Comparison of ENCODE assay signal across 14 cellular contexts in the genomic region with DNA sequence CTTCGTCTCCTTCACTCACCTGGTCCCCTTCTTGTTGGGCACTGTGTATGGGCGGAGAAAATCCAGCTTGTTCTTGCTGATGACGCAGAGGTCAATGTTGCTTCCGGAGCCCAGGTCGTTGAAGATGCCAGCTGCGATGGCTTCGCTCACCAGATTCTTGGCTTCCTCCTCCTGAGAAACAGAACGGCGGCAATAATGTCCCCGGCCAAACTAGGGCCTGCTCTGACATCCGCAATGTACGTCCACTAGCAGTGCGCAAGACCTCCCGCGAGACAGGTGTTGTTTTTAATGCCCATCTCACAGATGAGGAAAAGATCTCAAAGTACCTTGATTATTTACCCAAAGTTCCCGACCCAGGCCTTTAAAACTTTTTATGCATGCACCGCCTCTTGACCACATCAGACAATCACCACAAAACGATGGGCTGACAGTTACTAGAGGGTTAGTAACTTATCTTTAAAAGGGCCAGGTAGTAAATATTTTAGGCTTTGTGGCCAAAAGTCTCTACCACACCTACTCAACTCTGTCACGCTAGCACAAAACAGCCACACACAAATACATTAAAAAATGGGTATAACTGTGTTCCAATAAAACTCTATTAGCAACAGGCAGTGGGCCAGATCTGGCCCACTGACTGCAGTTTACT. TPM values are rescaled to one million over a fixed set of nuclear protein-coding genes. Genes with fewer than 3 reads are reported as not detected.
DNase-seq lines count a peak whose midpoint lies in the region; ATAC-seq and TF ChIP-seq lines count a peak whose summit lies in the region.
"Had no signal": no experiment of that assay in that cellular context is flagged by ENCODE, and none has a peak within 500 bp of the region (broad histone marks: within the 10 kb centered on the region; RNA-seq: fewer than 3 reads in every experiment).

No MANE protein-coding gene starts in this region.

- peaks cover 56% of the 10 kb centered on the region for H3K79me2 ChIP-seq in ACC112 (ENCODE audit: control insufficient read depth, insufficient read depth, low read length, unreplicated experiment)

- H3K4me3 Mint-ChIP-seq in activated CD8-positive, alpha-beta T cell treated with anti-CD3 and anti-CD28 coated beads for 36 hours = no peak overlapping the region

- H3K27me3 Mint-ChIP-seq in activated CD8-positive, alpha-beta T cell treated with anti-CD3 and anti-CD28 coated beads for 36 hours = no peaks in the 10 kb centered on the region

- H3K27me3 ChIP-seq in ACC112 (ENCODE audit: insufficient read depth, low read length) = no peaks in the 10 kb centered on the region
- no peaks in the 10 kb centered on the region for H3K27me3 ChIP-seq in GM06990 (replicated peaks; ENCODE audit: control insufficient read depth, insufficient read depth, low read length)
- no peaks in the 10 kb centered on the region for H3K27me3 ChIP-seq in prostate gland (replicated peaks; ENCODE audit: insufficient read depth)
- H3K27me3 ChIP-seq: dorsolateral prefrontal cortex had no signal

- POLR2A ChIA-PET in activated CD8-positive, alpha-beta T cell treated with anti-CD3 and anti-CD28 coated beads for 36 hours (lab: Charles Lee) = no interaction called here

- ATAC-seq in activated CD8-positive, alpha-beta T cell treated with anti-CD3 and anti-CD28 coated beads for 36 hours = no peak
- ATAC-seq in left lobe of liver = no peak
- ATAC-seq: left colon had no signal

- no peak overlapping the region for H3K4me3 ChIP-seq in ACC112 (ENCODE audit: low read depth, low read length)
- H3K4me3 ChIP-seq in GM06990 (replicated peaks; ENCODE audit: low read depth, low read length) = no peak overlapping the region
- H3K4me3 ChIP-seq in prostate gland = no peak overlapping the region
- H3K4me3 ChIP-seq: dorsolateral prefrontal cortex had no signal

- H3K4me1 ChIP-seq in ACC112 (ENCODE audit: control insufficient read depth, insufficient read depth, low read length, unreplicated experiment) = peaks cover 3% of the 10 kb centered on the region
- no peaks in the 10 kb centered on the region for H3K4me1 ChIP-seq in prostate gland (replicated peaks)

- H3K27ac Mint-ChIP-seq in activated CD8-positive, alpha-beta T cell treated with anti-CD3 and anti-CD28 coated beads for 36 hours = peak overlapping the region; percentile 73

- H3K36me3 ChIP-seq in ACC112 (ENCODE audit: insufficient read depth, low read length) (peaks cover 12% of the 10 kb centered on the region; the same call in 1 of the 2 replicates), GM06990 (ENCODE audit: control insufficient read depth, insufficient read depth, low read length) (peaks cover 32% of the 10 kb centered on the region), prostate gland (no peaks in the 10 kb centered on the region)

- DNase-seq in GM06990 (ENCODE audit: extremely low read depth, insufficient read length) (peak; percentile 25), left lobe of liver (ENCODE audit: low spot score) (peak; percentile 44), prostate gland (ENCODE audit: low spot score) (no peak), HPDE6-E6E7 (ENCODE audit: extremely low spot score) (no peak), SW 1271 (lab: John Stamatoyannopoulos, UW) (no peak)
- no peak for DNase-seq in activated CD8-positive, alpha-beta T cell treated with anti-CD3 and anti-CD28 coated beads for 36 hours
- no peak for DNase-seq in stimulated activated CD8-positive, alpha-beta memory T cell treated with anti-CD3 and anti-CD28 coated beads, Interleukin-4, amount 100 ng/mL, for 48 hours
- DNase-seq: activated CD4-positive, CD25-positive, alpha-beta regulatory T cell; DMS153; dorsolateral prefrontal cortex; left colon; NCI-H187 treated with DMSO at 0.1 percent for 48 hours; trophoblast cell had no signal

- H3K9me3 ChIP-seq in prostate gland = no peaks in the 10 kb centered on the region

- peaks cover 14% of the 10 kb centered on the region for H3K36me3 Mint-ChIP-seq in activated CD8-positive, alpha-beta T cell treated with anti-CD3 and anti-CD28 coated beads for 36 hours (ENCODE audit: low read depth)

- H2AFZ ChIP-seq in ACC112 (ENCODE audit: low read length, unreplicated experiment) = no peak overlapping the region

- H3K27ac ChIP-seq in ACC112 (ENCODE audit: low read depth, low read length) (0 out of 2 replicates have a peak overlapping the region, but pooled peaks have one; percentile 6), prostate gland (no peak overlapping the region)

- intact Hi-C loops in activated CD8-positive, alpha-beta T cell treated with anti-CD3 and anti-CD28 coated beads for 36 hours (cut with micrococcal nuclease) = no loop called here
- intact Hi-C loops in prostate gland (cut with DNase I) = no loop called here

- H3K4me1 Mint-ChIP-seq in activated CD8-positive, alpha-beta T cell treated with anti-CD3 and anti-CD28 coated beads for 36 hours (ENCODE audit: low read depth) = peaks cover 32% of the 10 kb centered on the region

- WGBS in prostate gland = 86% methylated on average over 19 of the region's 19 CpGs

- CTCF ChIA-PET in activated CD8-positive, alpha-beta T cell treated with anti-CD3 and anti-CD28 coated beads for 36 hours (lab: Charles Lee) = interaction anchor here (0.7 to 1.0 kb wide), 3 partner anchors 18 to 230 kb away, joined by 3 to 4 read pairs (median 3); no protein-coding TSS in a partner anchor

- H3K9me3 Mint-ChIP-seq in activated CD8-positive, alpha-beta T cell treated with anti-CD3 and anti-CD28 coated beads for 36 hours = no peaks in the 10 kb centered on the region

- TF ChIP-seq CTCF in GM06990 (IDR thresholded peaks at IDR 0.05; ENCODE audit: insufficient read depth, low read length, poor library complexity, severe bottlenecking) = no peak
- no peak for TF ChIP-seq CTCF in activated CD8-positive, alpha-beta T cell treated with anti-CD3 and anti-CD28 coated beads for 36 hours (IDR thresholded peaks at IDR 0.05)
- no peak for TF ChIP-seq CTCF in prostate gland (IDR thresholded peaks at IDR 0.05)

- no peak for TF ChIP-seq POLR2A in prostate gland (IDR thresholded peaks at IDR 0.05)

RNA-seq across cellular contexts. Expression of a gene that starts 58.4 kb away (rescaled TPM):
- 100 to 1,000 TPM; 155 to 170 TPM for total RNA-seq in activated CD8-positive, alpha-beta T cell treated with anti-CD3 and anti-CD28 coated beads for 36 hours
- total RNA-seq in left lobe of liver (86.0 TPM), prostate gland (100 to 1,000 TPM; 150 to 158 TPM)

Comparison
In these comparisons a context has a peak if more than half of its experiments do, and no peak if none do; other contexts are left out.
1. DNase-seq: peak in GM06990 (single experiment) and left lobe of liver (single experiment); none in activated CD8-positive, alpha-beta T cell treated with anti-CD3 and anti-CD28 coated beads for 36 hours (single experiment), stimulated activated CD8-positive, alpha-beta memory T cell treated with anti-CD3 and anti-CD28 coated beads, Interleukin-4, amount 100 ng/mL, for 48 hours (single experiment), prostate gland (single experiment), HPDE6-E6E7 (single experiment) and SW 1271 (0 of 2).